In genomic region chr6:162099685-162100084, GRCh38 we compare ENCODE assay signal across 12 cellular contexts.
DNase-seq lines count a peak whose midpoint lies in the region; ATAC-seq and TF ChIP-seq lines count a peak whose summit lies in the region.
"Had no signal": no experiment of that assay in that cellular context is flagged by ENCODE, and none has a peak within 500 bp of the region (broad histone marks: within the 10 kb centered on the region; RNA-seq: fewer than 3 reads in every experiment).

No MANE protein-coding gene starts in this region.

- H3K27ac ChIP-seq in esophagus muscularis mucosa (replicated peaks in 1 of 4), result no peak overlapping the region
- H3K27ac ChIP-seq: VCaP had no signal

- H3K27me3 ChIP-seq in kidney epithelial cell (ENCODE audit: control insufficient read depth, insufficient read depth, low read length), result no peaks in the 10 kb centered on the region
- no peaks in the 10 kb centered on the region for H3K27me3 ChIP-seq in esophagus muscularis mucosa

- TF ChIP-seq EP300 in esophagus muscularis mucosa (IDR thresholded peaks at IDR 0.05), result no peak

- intact Hi-C loops in esophagus muscularis mucosa (cut with DNase I), result no loop called here

- H3K9me3 Mint-ChIP-seq in activated T-cell treated with anti-CD3 and anti-CD28 coated beads, Interleukin-2, amount 50 U/mL, for 72 hours, result peaks cover 3 to 13% of the 10 kb centered on the region in 2 donors
- peaks cover 15% of the 10 kb centered on the region for H3K9me3 Mint-ChIP-seq in activated T-cell treated with anti-CD3 and anti-CD28 coated beads, Interleukin-2, amount 50 U/mL, for 4 hours
- peaks cover 7% of the 10 kb centered on the region for H3K9me3 Mint-ChIP-seq in activated T-helper 17 cell treated with anti-CD3 and anti-CD28 coated beads, Interleukin-2, amount 50 U/mL, for 72 hours
- no peaks in the 10 kb centered on the region for H3K9me3 Mint-ChIP-seq in type B pancreatic cell

- H3K36me3 ChIP-seq in kidney epithelial cell (ENCODE audit: control insufficient read depth, insufficient read depth, low read length) (no peaks in the 10 kb centered on the region), esophagus muscularis mucosa (no peaks in the 10 kb centered on the region)

- peak overlapping the region in 1 of 2 donors; percentile 9 for H3K4me3 Mint-ChIP-seq in activated T-cell treated with anti-CD3 and anti-CD28 coated beads, Interleukin-2, amount 50 U/mL, for 72 hours
- no peak overlapping the region for H3K4me3 Mint-ChIP-seq in activated T-cell treated with anti-CD3 and anti-CD28 coated beads, Interleukin-2, amount 50 U/mL, for 4 hours
- no peak overlapping the region for H3K4me3 Mint-ChIP-seq in activated T-helper 17 cell treated with anti-CD3 and anti-CD28 coated beads, Interleukin-2, amount 50 U/mL, for 72 hours
- H3K4me3 Mint-ChIP-seq in type B pancreatic cell, result no peak overlapping the region
- H3K4me3 Mint-ChIP-seq: nephron progenitor cell had no signal

- H3K4me3 ChIP-seq in kidney epithelial cell (ENCODE audit: low read depth, low read length) (no peak overlapping the region), esophagus muscularis mucosa (no peak overlapping the region)

- no peaks in the 10 kb centered on the region for H3K9me3 ChIP-seq in esophagus muscularis mucosa

- H3K36me3 Mint-ChIP-seq in activated T-cell treated with anti-CD3 and anti-CD28 coated beads, Interleukin-2, amount 50 U/mL, for 72 hours (ENCODE audit: insufficient read depth in 2 of 2), result peaks cover 4 to 6% of the 10 kb centered on the region in 2 donors
- peaks cover 2% of the 10 kb centered on the region for H3K36me3 Mint-ChIP-seq in activated T-cell treated with anti-CD3 and anti-CD28 coated beads, Interleukin-2, amount 50 U/mL, for 4 hours (ENCODE audit: insufficient read depth)
- no peaks in the 10 kb centered on the region for H3K36me3 Mint-ChIP-seq in activated T-helper 17 cell treated with anti-CD3 and anti-CD28 coated beads, Interleukin-2, amount 50 U/mL, for 72 hours (ENCODE audit: low read depth)
- no peaks in the 10 kb centered on the region for H3K36me3 Mint-ChIP-seq in type B pancreatic cell

- no peak overlapping the region for H3K27ac Mint-ChIP-seq in activated T-cell treated with anti-CD3 and anti-CD28 coated beads, Interleukin-2, amount 50 U/mL, for 72 hours
- no peak overlapping the region for H3K27ac Mint-ChIP-seq in activated T-helper 17 cell treated with anti-CD3 and anti-CD28 coated beads, Interleukin-2, amount 50 U/mL, for 72 hours
- H3K27ac Mint-ChIP-seq in type B pancreatic cell, result peak overlapping the region; percentile 54
- H3K27ac Mint-ChIP-seq: nephron progenitor cell had no signal

- TF ChIP-seq POLR2A in esophagus muscularis mucosa (IDR thresholded peaks at IDR 0.05; ENCODE audit: low read depth), result no peak

- peak; percentile 57 to 69 for ATAC-seq in activated T-cell treated with anti-CD3 and anti-CD28 coated beads, Interleukin-2, amount 50 U/mL, for 72 hours (replicated peaks in 1 of 2)
- ATAC-seq in activated T-cell treated with anti-CD3 and anti-CD28 coated beads, Interleukin-2, amount 50 U/mL, for 4 hours, result no peak
- peak; percentile 59 for ATAC-seq in activated T-helper 17 cell treated with anti-CD3 and anti-CD28 coated beads, Interleukin-2, amount 50 U/mL, for 72 hours (replicated peaks)
- no peak for ATAC-seq in GM18519 (IDR thresholded peaks at IDR 0.05; ENCODE audit: low FRiP score, unreplicated experiment)
- no peak for ATAC-seq in activated CD4-positive, CD25-positive, alpha-beta regulatory T cell treated with anti-CD3 and anti-CD28 coated beads, Interleukin-2, amount 50 U/mL, for 24 hours

- DNase-seq in activated T-cell treated with anti-CD3 and anti-CD28 coated beads, Interleukin-2, amount 50 U/mL, for 72 hours, result peak; percentile 67 to 70
- DNase-seq in activated T-cell treated with anti-CD3 and anti-CD28 coated beads, Interleukin-2, amount 50 U/mL, for 4 hours, result no peak
- DNase-seq in kidney epithelial cell (ENCODE audit: low read depth) (peak; percentile 81), type B pancreatic cell (ENCODE audit: extremely low spot score, unreplicated experiment) (no peak), esophagus muscularis mucosa (ENCODE audit: extremely low spot score) (no peak)
- DNase-seq: effector CD8-positive, alpha-beta T cell; NCI-H1048; nephron progenitor cell had no signal

- H3K27me3 Mint-ChIP-seq in activated T-cell treated with anti-CD3 and anti-CD28 coated beads, Interleukin-2, amount 50 U/mL, for 72 hours (ENCODE audit: low read depth), result no peaks in the 10 kb centered on the region
- no peaks in the 10 kb centered on the region for H3K27me3 Mint-ChIP-seq in activated T-cell treated with anti-CD3 and anti-CD28 coated beads, Interleukin-2, amount 50 U/mL, for 4 hours (ENCODE audit: low read depth)
- H3K27me3 Mint-ChIP-seq in activated T-helper 17 cell treated with anti-CD3 and anti-CD28 coated beads, Interleukin-2, amount 50 U/mL, for 72 hours, result no peaks in the 10 kb centered on the region
- no peaks in the 10 kb centered on the region for H3K27me3 Mint-ChIP-seq in type B pancreatic cell

- H3K4me1 ChIP-seq in esophagus muscularis mucosa, result no peaks in the 10 kb centered on the region

- 86% methylated on average over 5 of the region's 5 CpGs for WGBS in esophagus muscularis mucosa

- H3K4me1 Mint-ChIP-seq in activated T-cell treated with anti-CD3 and anti-CD28 coated beads, Interleukin-2, amount 50 U/mL, for 72 hours (ENCODE audit: low read depth), result peaks cover 6% of the 10 kb centered on the region
- no peaks in the 10 kb centered on the region for H3K4me1 Mint-ChIP-seq in activated T-cell treated with anti-CD3 and anti-CD28 coated beads, Interleukin-2, amount 50 U/mL, for 4 hours (ENCODE audit: low read depth)
- no peaks in the 10 kb centered on the region for H3K4me1 Mint-ChIP-seq in activated T-helper 17 cell treated with anti-CD3 and anti-CD28 coated beads, Interleukin-2, amount 50 U/mL, for 72 hours
- no peaks in the 10 kb centered on the region for H3K4me1 Mint-ChIP-seq in type B pancreatic cell (ENCODE audit: unreplicated experiment)
- H3K4me1 Mint-ChIP-seq: nephron progenitor cell had no signal

- TF ChIP-seq CTCF in kidney epithelial cell (IDR thresholded peaks at IDR 0.05; ENCODE audit: insufficient read depth, low read length, poor library complexity, severe bottlenecking) (no peak), type B pancreatic cell (conservative IDR thresholded peaks at IDR 0.05) (no peak), esophagus muscularis mucosa (IDR thresholded peaks at IDR 0.05) (no peak)

Comparison
In these comparisons a context has a peak if more than half of its experiments do, and no peak if none do; other contexts are left out.
1. ATAC-seq: peak in activated T-cell treated with anti-CD3 and anti-CD28 coated beads, Interleukin-2, amount 50 U/mL, for 72 hours (2 of 2) and activated T-helper 17 cell treated with anti-CD3 and anti-CD28 coated beads, Interleukin-2, amount 50 U/mL, for 72 hours (single experiment); none in activated T-cell treated with anti-CD3 and anti-CD28 coated beads, Interleukin-2, amount 50 U/mL, for 4 hours (0 of 2), GM18519 (single experiment) and activated CD4-positive, CD25-positive, alpha-beta regulatory T cell treated with anti-CD3 and anti-CD28 coated beads, Interleukin-2, amount 50 U/mL, for 24 hours (0 of 2).
2. DNase-seq: peak in activated T-cell treated with anti-CD3 and anti-CD28 coated beads, Interleukin-2, amount 50 U/mL, for 72 hours (2 of 2) and kidney epithelial cell (single experiment); none in activated T-cell treated with anti-CD3 and anti-CD28 coated beads, Interleukin-2, amount 50 U/mL, for 4 hours (single experiment), type B pancreatic cell (single experiment) and esophagus muscularis mucosa (single experiment).